In genomic region chr5:139177809-139178581, GRCh38 we compare ENCODE assay signal across 8 cellular contexts. TPM values are rescaled to one million over a fixed set of nuclear protein-coding genes. Genes with fewer than 3 reads are reported as not detected.
DNase-seq lines count a peak whose midpoint lies in the region; ATAC-seq and TF ChIP-seq lines count a peak whose summit lies in the region.

No MANE protein-coding gene starts in this region.

- no peak overlapping the region for H3K4me3 Mint-ChIP-seq in progenitor cell of endocrine pancreas (ENCODE audit: low read depth)

- WGBS in ectodermal cell, 2 experiments = 59 to 88% methylated on average over 1 of the region's 1 CpG

- H3K27me3 ChIP-seq in ectodermal cell (ENCODE audit: control insufficient read depth, insufficient read depth, low read length, poor library complexity, severe bottlenecking) = no peaks in the 10 kb centered on the region

- H3K4me1 Mint-ChIP-seq in progenitor cell of endocrine pancreas (ENCODE audit: low read depth) = peaks cover 15% of the 10 kb centered on the region

- peak overlapping the region; percentile 29 to 50 for H3K27ac Mint-ChIP-seq in activated naive CD4-positive, alpha-beta T cell treated with anti-CD3 and anti-CD28 coated beads, Interleukin-2, amount 50 U/mL, for 72 hours
- H3K27ac Mint-ChIP-seq in progenitor cell of endocrine pancreas = peak overlapping the region; percentile 65

- H3K36me3 Mint-ChIP-seq in activated naive CD4-positive, alpha-beta T cell treated with anti-CD3 and anti-CD28 coated beads, Interleukin-2, amount 50 U/mL, for 72 hours = peaks cover 0 to 10% of the 10 kb centered on the region in 2 donors
- H3K36me3 Mint-ChIP-seq in progenitor cell of endocrine pancreas (ENCODE audit: insufficient read depth) = no peaks in the 10 kb centered on the region

- H3K27me3 Mint-ChIP-seq in progenitor cell of endocrine pancreas = no peaks in the 10 kb centered on the region

- peak in 1 of 2 donors; percentile 75 for ATAC-seq in activated naive CD4-positive, alpha-beta T cell treated with anti-CD3 and anti-CD28 coated beads, Interleukin-2, amount 50 U/mL, for 72 hours
- ATAC-seq in HG03196 (IDR thresholded peaks at IDR 0.05; ENCODE audit: unreplicated experiment) = no peak

- no peak for DNase-seq in activated naive CD4-positive, alpha-beta T cell treated with anti-CD3 and anti-CD28 coated beads, Interleukin-2, amount 50 U/mL, for 72 hours (ENCODE audit: low spot score in 2 of 2)
- DNase-seq in activated naive CD4-positive, alpha-beta T cell treated with anti-CD3 and anti-CD28 coated beads, Interleukin-2, amount 50 U/mL, for 16 hours = no peak
- peak; percentile 64 to 89 for DNase-seq in NCI-H2081 (lab: John Stamatoyannopoulos, UW)
- no peak for DNase-seq in progenitor cell of endocrine pancreas (ENCODE audit: low spot score, unreplicated experiment)
- DNase-seq in activated gamma-delta T cell (lab: John Stamatoyannopoulos, UW) = no peak
- DNase-seq in activated CD4-positive, alpha-beta T cell treated with anti-CD3 and anti-CD28 coated beads for 1 hour = no peak

- H3K36me3 ChIP-seq in ectodermal cell (ENCODE audit: control insufficient read depth, insufficient read depth, low read length) = no peaks in the 10 kb centered on the region

- H3K9me3 Mint-ChIP-seq in activated naive CD4-positive, alpha-beta T cell treated with anti-CD3 and anti-CD28 coated beads, Interleukin-2, amount 50 U/mL, for 72 hours = no peaks in the 10 kb centered on the region
- peaks cover 4% of the 10 kb centered on the region for H3K9me3 Mint-ChIP-seq in progenitor cell of endocrine pancreas (ENCODE audit: low read depth)

- no peaks in the 10 kb centered on the region for H3K9me3 ChIP-seq in ectodermal cell (ENCODE audit: control insufficient read depth, low read length)

- H3K4me3 ChIP-seq in ectodermal cell (ENCODE audit: insufficient read depth, low read depth, low read length) = no peak overlapping the region

- H3K27ac ChIP-seq in ectodermal cell (ENCODE audit: insufficient read depth, low read depth, low read length, poor library complexity, severe bottlenecking) = peak overlapping the region; percentile 74

- no peak for TF ChIP-seq CTCF in progenitor cell of endocrine pancreas (IDR thresholded peaks at IDR 0.05; ENCODE audit: unreplicated experiment)

- peaks cover 44% of the 10 kb centered on the region for H3K4me1 ChIP-seq in ectodermal cell (ENCODE audit: control insufficient read depth, insufficient read depth, low read length)

RNA-seq across cellular contexts. Expression of gene SIL1, which starts 20.2 kb away (rescaled TPM):
- total RNA-seq in activated naive CD4-positive, alpha-beta T cell treated with anti-CD3 and anti-CD28 coated beads, Interleukin-2, amount 50 U/mL, for 72 hours = 10 to 100 TPM; 29.7 to 31.4 TPM
- 12.5 TPM for polyA plus RNA-seq in ectodermal cell (2013, experiment 1 of 4)
- polyA plus RNA-seq in ectodermal cell (2013, experiment 2 of 4) = 10.3 TPM
- polyA plus RNA-seq in ectodermal cell (2013, experiment 3 of 4) = 10.2 TPM
- 11.1 TPM for polyA plus RNA-seq in ectodermal cell (2013, experiment 4 of 4)
- total RNA-seq in progenitor cell of endocrine pancreas = 26.0 and 26.7 TPM in 2 replicates

Comparison
In these comparisons a context has a peak if more than half of its experiments do, and no peak if none do; other contexts are left out.
1. DNase-seq: peak in NCI-H2081 (2 of 2); none in activated naive CD4-positive, alpha-beta T cell treated with anti-CD3 and anti-CD28 coated beads, Interleukin-2, amount 50 U/mL, for 72 hours (0 of 2), activated naive CD4-positive, alpha-beta T cell treated with anti-CD3 and anti-CD28 coated beads, Interleukin-2, amount 50 U/mL, for 16 hours (single experiment), progenitor cell of endocrine pancreas (single experiment), activated gamma-delta T cell (single experiment) and activated CD4-positive, alpha-beta T cell treated with anti-CD3 and anti-CD28 coated beads for 1 hour (single experiment).